Comparison of ENCODE assay signal across 8 cellular contexts in the genomic region with DNA sequence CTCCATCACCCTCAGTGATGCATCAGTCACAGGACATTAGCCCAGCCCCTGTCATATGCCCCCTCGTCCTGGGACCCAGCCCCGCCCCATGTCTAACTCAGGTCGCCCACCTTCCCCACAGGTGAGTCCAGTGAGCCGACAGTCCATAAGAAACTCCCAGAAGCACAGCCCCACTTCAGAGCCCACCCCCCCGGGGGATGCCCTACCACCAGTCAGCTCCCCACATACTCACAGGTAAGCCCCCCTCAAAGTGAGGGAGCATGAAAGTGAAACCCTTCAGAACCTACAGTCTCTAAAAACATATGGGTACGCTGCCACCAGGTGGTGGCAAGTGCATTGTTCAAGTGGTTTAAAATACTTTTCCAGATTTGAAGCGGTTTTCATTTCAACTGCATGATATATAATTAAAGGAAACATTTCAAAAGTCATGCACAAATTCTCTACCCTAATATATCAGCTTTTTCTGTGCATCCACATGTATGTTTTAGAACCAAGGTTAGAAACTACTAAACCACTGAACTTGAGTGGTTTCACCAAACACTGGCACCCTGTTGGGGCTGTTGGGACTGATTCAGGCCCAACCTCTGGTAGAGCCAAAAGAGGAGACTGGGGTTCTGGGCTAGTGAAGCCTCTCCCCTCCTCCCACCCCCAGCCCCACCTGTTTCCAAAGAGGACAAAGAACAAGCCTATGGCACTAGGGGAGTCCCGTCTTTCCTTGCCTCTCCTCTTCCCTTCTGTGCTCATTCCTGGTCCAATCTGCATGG. TPM values are rescaled to one million over a fixed set of nuclear protein-coding genes. Genes with fewer than 3 reads are reported as not detected.
A peak's percentile ranks its signal among the peaks of the same experiment; 100 is the strongest.
DNase-seq lines count a peak whose midpoint lies in the region; ATAC-seq and TF ChIP-seq lines count a peak whose summit lies in the region.

No MANE protein-coding gene starts in this region.

- H3K27me3 ChIP-seq in osteoblast (ENCODE audit: insufficient read depth, low read length): peaks cover 6% of the 10 kb centered on the region

- peak; percentile 55 for DNase-seq in SIG-M5 treated with dmso at 0.1 percent for 504 hours (lab: John Stamatoyannopoulos, UW; ENCODE audit: unreplicated experiment)
- no peak for DNase-seq in SIG-M5 (lab: John Stamatoyannopoulos, UW)
- peak; percentile 53 for DNase-seq in NCI-H1105 treated with DMSO at 0.1 percent for 48 hours (lab: John Stamatoyannopoulos, UW)
- peak; percentile 36 for DNase-seq in activated CD4-positive, alpha-beta T cell treated with anti-CD3 and anti-CD28 coated beads, Interleukin-2, amount 50 U/mL, for 1 hour
- peak; percentile 71 to 84 for DNase-seq in erythroblast (lab: John Stamatoyannopoulos, UW)
- peak; percentile 96 for DNase-seq in osteoblast (ENCODE audit: insufficient read length, low spot score, missing footprints)

- no peak for TF ChIP-seq POLR2A in erythroblast (IDR thresholded peaks at IDR 0.05; ENCODE audit: low read length)

- no peak for ATAC-seq in HG03095 (IDR thresholded peaks at IDR 0.05; ENCODE audit: unreplicated experiment)
- ATAC-seq in GM21576 (IDR thresholded peaks at IDR 0.05; ENCODE audit: unreplicated experiment): no peak

- no peaks in the 10 kb centered on the region for H4K20me1 ChIP-seq in osteoblast (ENCODE audit: insufficient read depth, low read length)

- H2AFZ ChIP-seq in osteoblast (ENCODE audit: low read length): no peak overlapping the region

- peak; percentile 67 for TF ChIP-seq CTCF in osteoblast (IDR thresholded peaks at IDR 0.05; ENCODE audit: extremely low read depth, low read depth, low read length)

- H3K9me3 ChIP-seq in osteoblast (ENCODE audit: low read depth, low read length): no peaks in the 10 kb centered on the region

- no peak overlapping the region for H3K4me2 ChIP-seq in osteoblast (ENCODE audit: insufficient read depth, low read length)

- H3K36me3 ChIP-seq in osteoblast (ENCODE audit: insufficient read depth, low read length): no peaks in the 10 kb centered on the region

- peaks cover 9% of the 10 kb centered on the region for H3K4me1 ChIP-seq in osteoblast (ENCODE audit: insufficient read depth, low read length)

- no peaks in the 10 kb centered on the region for H3K79me2 ChIP-seq in osteoblast (ENCODE audit: insufficient read depth, low read length)

- no peak overlapping the region for H3K4me3 ChIP-seq in osteoblast (ENCODE audit: insufficient read depth, low read length)

- no peak overlapping the region for H3K27ac ChIP-seq in osteoblast (ENCODE audit: low read depth, low read length)

RNA-seq across cellular contexts. Expression of gene EPS8L2, which starts 17.3 kb away (rescaled TPM):
- total RNA-seq in osteoblast: 29.7 and 30.1 TPM in 2 replicates

RNA-seq across cellular contexts. Expression of gene TALDO1, which starts 24.0 kb away (rescaled TPM):
- 204 TPM in 2 replicates for total RNA-seq in osteoblast

RNA-seq across cellular contexts. Expression of gene TMEM80, which starts 27.7 kb away (rescaled TPM):
- total RNA-seq in osteoblast: 17.4 and 21.2 TPM in 2 replicates

RNA-seq across cellular contexts. Expression of gene DEAF1, which starts 28.3 kb away (rescaled TPM):
- 38.0 and 44.2 TPM in 2 replicates for total RNA-seq in osteoblast

RNA-seq across cellular contexts. Expression of gene GATD1, which starts 54.0 kb away (rescaled TPM):
- 31.5 and 37.3 TPM in 2 replicates for total RNA-seq in osteoblast
